Comparison of ENCODE assay signal across 25 cellular contexts in the genomic region with DNA sequence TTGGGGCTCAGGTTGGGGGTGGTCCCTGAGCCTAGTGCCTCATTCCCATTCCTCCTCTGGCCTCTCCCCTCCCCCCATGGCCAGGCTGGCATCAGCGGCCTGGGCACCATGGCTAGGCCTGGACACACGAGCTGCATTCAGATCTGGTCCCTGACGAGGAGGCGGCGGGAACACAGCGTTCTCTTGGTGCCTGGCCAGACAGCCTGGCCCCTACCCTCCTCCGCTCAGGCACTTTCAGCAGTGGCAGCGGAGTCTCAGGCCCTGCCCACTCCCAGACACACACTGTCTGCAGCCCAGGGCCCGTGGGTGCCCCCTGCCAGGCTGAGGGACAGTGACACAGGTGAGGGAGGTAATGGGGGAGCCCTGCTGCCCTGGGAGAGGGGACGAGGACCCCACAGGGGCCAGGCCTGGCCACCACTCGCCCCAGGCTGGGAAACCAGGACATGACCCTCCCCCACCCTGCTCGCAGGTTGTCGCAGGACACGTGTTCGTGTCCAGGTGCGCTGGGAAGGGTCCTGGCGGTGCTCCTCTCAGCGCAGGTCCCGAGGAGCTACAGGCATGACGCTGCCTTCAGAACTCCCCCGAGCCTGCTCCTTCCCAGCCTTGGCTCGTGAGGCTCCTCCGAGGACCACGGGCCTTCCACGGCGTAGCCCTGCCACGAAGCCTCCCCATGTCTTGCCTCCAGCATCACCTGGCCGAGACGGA. TPM values are rescaled to one million over a fixed set of nuclear protein-coding genes. Genes with fewer than 3 reads are reported as not detected.
DNase-seq lines count a peak whose midpoint lies in the region; ATAC-seq, FAIRE-seq and TF ChIP-seq lines count a peak whose summit lies in the region.
"Had no signal": no experiment of that assay in that cellular context is flagged by ENCODE, and none has a peak within 500 bp of the region (broad histone marks: within the 10 kb centered on the region; RNA-seq: fewer than 3 reads in every experiment).

No MANE protein-coding gene starts in this region.

- no peaks in the 10 kb centered on the region for H3K9me3 ChIP-seq in HEK293 (ENCODE audit: control insufficient read depth, insufficient read depth, low read depth, low read length)
- no peaks in the 10 kb centered on the region for H3K9me3 ChIP-seq in gastrocnemius medialis
- H3K9me3 ChIP-seq: sigmoid colon, suprapubic skin had no signal

- no peak overlapping the region for H3K4me3 ChIP-seq in HEK293 (ENCODE audit: low read depth, low read length)
- no peak overlapping the region for H3K4me3 ChIP-seq in gastrocnemius medialis
- H3K4me3 ChIP-seq: lung, sigmoid colon, suprapubic skin had no signal

- ATAC-seq in gastrocnemius medialis (peak; percentile 85 to 86), HG03469 (IDR thresholded peaks at IDR 0.05; ENCODE audit: unreplicated experiment) (no peak)
- ATAC-seq: activated naive CD8-positive, alpha-beta T cell treated with anti-CD3 and anti-CD28 coated beads, Interleukin-2, amount 50 U/mL, for 24 hours had no signal

- no peaks in the 10 kb centered on the region for H3K36me3 Mint-ChIP-seq in glutamatergic neuron (ENCODE audit: unreplicated experiment)
- H3K36me3 Mint-ChIP-seq: activated CD4-positive, alpha-beta memory T cell treated with anti-CD3 and anti-CD28 coated beads for 36 hours had no signal

- H3K4me1 ChIP-seq in HEK293 (ENCODE audit: control insufficient read depth, insufficient read depth, low read length), result no peaks in the 10 kb centered on the region
- H3K4me1 ChIP-seq in gastrocnemius medialis, result peaks cover 27 to 28% of the 10 kb centered on the region in 2 donors

- H3K4me1 Mint-ChIP-seq in glutamatergic neuron (ENCODE audit: low read depth, unreplicated experiment), result peaks cover 9% of the 10 kb centered on the region

- in situ Hi-C loops in gastrocnemius medialis (cut with MboI; ENCODE audit: low sequenced_read_pairs in 4 of 4) (no loop called here), ACHN (cut with HindIII; ENCODE audit: low pct_ligation_motif_present, low pct_unique_long_range_greater_than_20kb, low sequenced_read_pairs) (no loop called here)

- H3K36me3 ChIP-seq in HEK293 (ENCODE audit: control insufficient read depth in 2 of 2, insufficient read depth in 1 of 2, low read length in 2 of 2) (no peaks in the 10 kb centered on the region), gastrocnemius medialis (no peaks in the 10 kb centered on the region)
- H3K36me3 ChIP-seq: brain microvascular endothelial cell, sigmoid colon, suprapubic skin had no signal

- TF ChIP-seq CTCF in HEK293 (tag by site-specific recombination; IDR thresholded peaks at IDR 0.05) (no peak), gastrocnemius medialis (IDR thresholded peaks at IDR 0.05 in 4 of 5, conservative IDR thresholded peaks at IDR 0.05 in 1 of 5) (no peak), glutamatergic neuron (IDR thresholded peaks at IDR 0.05; ENCODE audit: partially characterized antibody, unreplicated experiment) (no peak)

- FAIRE-seq in frontal cortex (lab: Jason Lieb, UNC), result no peak
- FAIRE-seq: islet of Langerhans had no signal

- no peak overlapping the region for H3K27ac Mint-ChIP-seq in glutamatergic neuron (ENCODE audit: unreplicated experiment)
- H3K27ac Mint-ChIP-seq: activated CD4-positive, alpha-beta memory T cell treated with anti-CD3 and anti-CD28 coated beads for 36 hours; activated naive CD8-positive, alpha-beta T cell treated with anti-CD3 and anti-CD28 coated beads, Interleukin-2, amount 50 U/mL, for 24 hours had no signal

- DNase-seq in frontal cortex (ENCODE audit: low spot score in 2 of 2), result peak; percentile 75
- peak; percentile 83 to 94 for DNase-seq in gastrocnemius medialis
- no peak for DNase-seq in glutamatergic neuron
- DNase-seq in ACHN, result no peak
- DNase-seq in T-helper 1 cell, result no peak
- DNase-seq: activated CD4-positive, alpha-beta memory T cell treated with anti-CD3 and anti-CD28 coated beads for 36 hours; activated gamma-delta T cell; activated naive CD8-positive, alpha-beta T cell treated with anti-CD3 and anti-CD28 coated beads, Interleukin-2, amount 50 U/mL, for 24 hours; activated T-cell treated with anti-CD3 and anti-CD28 coated beads for 4 hours; brain microvascular endothelial cell; DMS79; MV-4-11; NCI-H1694; NCI-H2227 treated with DMSO at 0.1 percent for 48 hours; NCI-H82; OCI-M1; SHP77; sigmoid colon had no signal

- H3K27ac ChIP-seq in HEK293 (ENCODE audit: extremely low read depth, low read depth, low read length), result no peak overlapping the region
- H3K27ac ChIP-seq in layer of hippocampus (ENCODE audit: low read depth, low read length), result peak overlapping the region; percentile 89
- H3K27ac ChIP-seq in gastrocnemius medialis, result peak overlapping the region; percentile 67 to 91 (median 77)
- H3K27ac ChIP-seq: brain microvascular endothelial cell, KMS-11, sigmoid colon, suprapubic skin had no signal

- CTCF ChIA-PET in HEK293 (lab: Yijun Ruan, JAX), result interaction anchor here (0.7 kb wide), 1 partner anchor 430 kb away, joined by 4 read pairs; the partner anchor contains the start of genes ENTR1 and PMPCA

- no peak overlapping the region for H3K4me3 Mint-ChIP-seq in glutamatergic neuron (ENCODE audit: unreplicated experiment)
- H3K4me3 Mint-ChIP-seq: activated CD4-positive, alpha-beta memory T cell treated with anti-CD3 and anti-CD28 coated beads for 36 hours; activated naive CD8-positive, alpha-beta T cell treated with anti-CD3 and anti-CD28 coated beads, Interleukin-2, amount 50 U/mL, for 24 hours had no signal

- intact Hi-C loops in gastrocnemius medialis (cut with DNase I; ENCODE audit: low total_unique reads), result no loop called here

- H3K9me3 Mint-ChIP-seq in glutamatergic neuron (ENCODE audit: unreplicated experiment), result peaks cover 2% of the 10 kb centered on the region
- H3K9me3 Mint-ChIP-seq: activated CD4-positive, alpha-beta memory T cell treated with anti-CD3 and anti-CD28 coated beads for 36 hours; activated naive CD8-positive, alpha-beta T cell treated with anti-CD3 and anti-CD28 coated beads, Interleukin-2, amount 50 U/mL, for 24 hours had no signal

- TF ChIP-seq POLR2A in gastrocnemius medialis (IDR thresholded peaks at IDR 0.05), result no peak

- H3K27me3 Mint-ChIP-seq in glutamatergic neuron (ENCODE audit: unreplicated experiment), result peaks cover 3% of the 10 kb centered on the region
- H3K27me3 Mint-ChIP-seq: activated CD4-positive, alpha-beta memory T cell treated with anti-CD3 and anti-CD28 coated beads for 36 hours had no signal

- POLR2A ChIA-PET in HEK293 (lab: Yijun Ruan, JAX), result no interaction called here

- no peaks in the 10 kb centered on the region for H3K27me3 ChIP-seq in layer of hippocampus (ENCODE audit: control insufficient read depth, insufficient read depth, low read length)
- H3K27me3 ChIP-seq in gastrocnemius medialis, result no peaks in the 10 kb centered on the region

TF ChIP-seq in HEK293, 187 proteins besides CTCF, POLR2A, EP300 and RAD21:
- TF ChIP-seq GLIS2 (tag by site-specific recombination; IDR thresholded peaks at IDR 0.05) (peak; percentile 46; the same call in 1 of the 2 replicates), ZNF561 (tag by site-specific recombination; IDR thresholded peaks at IDR 0.05; ENCODE audit: borderline replicate concordance) (no peak), ZEB2 (tag by site-specific recombination; IDR thresholded peaks at IDR 0.05) (0 out of 2 replicates have a peak, but pooled peaks have one; percentile 35), ZBTB48 (tag by site-specific recombination; IDR thresholded peaks at IDR 0.05) (peak; percentile 65; the same call in 1 of the 2 replicates)
- TF ChIP-seq, protein P1, sequence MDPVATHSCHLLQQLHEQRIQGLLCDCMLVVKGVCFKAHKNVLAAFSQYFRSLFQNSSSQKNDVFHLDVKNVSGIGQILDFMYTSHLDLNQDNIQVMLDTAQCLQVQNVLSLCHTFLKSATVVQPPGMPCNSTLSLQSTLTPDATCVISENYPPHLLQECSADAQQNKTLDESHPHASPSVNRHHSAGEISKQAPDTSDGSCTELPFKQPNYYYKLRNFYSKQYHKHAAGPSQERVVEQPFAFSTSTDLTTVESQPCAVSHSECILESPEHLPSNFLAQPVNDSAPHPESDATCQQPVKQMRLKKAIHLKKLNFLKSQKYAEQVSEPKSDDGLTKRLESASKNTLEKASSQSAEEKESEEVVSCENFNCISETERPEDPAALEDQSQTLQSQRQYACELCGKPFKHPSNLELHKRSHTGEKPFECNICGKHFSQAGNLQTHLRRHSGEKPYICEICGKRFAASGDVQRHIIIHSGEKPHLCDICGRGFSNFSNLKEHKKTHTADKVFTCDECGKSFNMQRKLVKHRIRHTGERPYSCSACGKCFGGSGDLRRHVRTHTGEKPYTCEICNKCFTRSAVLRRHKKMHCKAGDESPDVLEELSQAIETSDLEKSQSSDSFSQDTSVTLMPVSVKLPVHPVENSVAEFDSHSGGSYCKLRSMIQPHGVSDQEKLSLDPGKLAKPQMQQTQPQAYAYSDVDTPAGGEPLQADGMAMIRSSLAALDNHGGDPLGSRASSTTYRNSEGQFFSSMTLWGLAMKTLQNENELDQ (tag by site-specific recombination; IDR thresholded peaks at IDR 0.05; ENCODE audit: low read depth), result no peak

RNA-seq across cellular contexts. Expression of gene UBAC1, which starts 19.9 kb away (rescaled TPM):
- total RNA-seq in frontal cortex (35.5 TPM), gastrocnemius medialis (100 to 1,000 TPM; 218 to 263 (median 248) TPM), glutamatergic neuron (ENCODE audit: unreplicated experiment) (48.4 TPM)

Comparison
In these comparisons a context has a peak if more than half of its experiments do, and no peak if none do; other contexts are left out.
1. DNase-seq: peak in frontal cortex (2 of 2) and gastrocnemius medialis (2 of 2); none in glutamatergic neuron (single experiment), ACHN (single experiment) and T-helper 1 cell (0 of 5).